ENCODE assay signal across 10 cellular contexts in the genomic region with DNA sequence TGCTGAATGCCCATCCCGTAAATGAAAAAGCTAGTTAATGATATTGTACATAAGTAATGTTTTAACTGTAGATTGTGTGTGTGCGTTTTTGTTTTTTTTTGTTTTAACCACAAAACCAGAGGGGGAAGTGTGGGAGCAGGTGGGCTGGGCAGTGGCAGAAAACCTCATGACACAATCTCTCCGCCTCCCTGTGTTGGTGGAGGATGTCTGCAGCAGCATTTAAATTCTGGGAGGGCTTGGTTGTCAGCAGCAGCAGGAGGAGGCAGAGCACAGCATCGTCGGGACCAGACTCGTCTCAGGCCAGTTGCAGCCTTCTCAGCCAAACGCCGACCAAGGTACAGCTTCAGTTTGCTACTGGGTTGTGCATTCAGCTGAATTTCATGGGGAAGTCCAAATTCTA. TPM values are rescaled to one million over a fixed set of nuclear protein-coding genes. Genes with fewer than 3 reads are reported as not detected.
DNase-seq lines count a peak whose midpoint lies in the region; TF ChIP-seq lines count a peak whose summit lies in the region.
"Had no signal": no experiment of that assay in that cellular context is flagged by ENCODE, and none has a peak within 500 bp of the region (broad histone marks: within the 10 kb centered on the region; RNA-seq: fewer than 3 reads in every experiment).

A gene (plus strand): TSS at position 249 of the 400 bp plus-strand sequence. CDS start 1,182 bp downstream, outside the sequence.

- peaks cover 4% of the 10 kb centered on the region for H3K23me2 ChIP-seq in H9 (ENCODE audit: insufficient read length, low read depth, low read length, poor library complexity, severe bottlenecking)

- no peak within 1 kb of the TSS for H3K14ac ChIP-seq in H9 (ENCODE audit: insufficient read depth, low read length)

- H4K91ac ChIP-seq in H9 (ENCODE audit: insufficient read length, low read depth, low read length) = no peak within 1 kb of the TSS

- no peaks in the 10 kb centered on the region for H3K27me3 ChIP-seq in H9 (ENCODE audit: insufficient read depth, low read length)
- H3K27me3 ChIP-seq in tibial nerve = no peaks in the 10 kb centered on the region

- H3K79me1 ChIP-seq in H9 (ENCODE audit: insufficient read depth, low read depth, low read length, poor library complexity, severe bottlenecking) = no peaks in the 10 kb centered on the region

- H2BK120ac ChIP-seq in H9 (ENCODE audit: low read depth, low read length, poor library complexity, severe bottlenecking) = no peak within 1 kb of the TSS

- H3K27ac ChIP-seq in H9 (ENCODE audit: insufficient read length, low read depth, low read length) (no peak within 1 kb of the TSS), angular gyrus (ENCODE audit: low read depth, low read length) (peak within 1 kb of the TSS; percentile 61), tibial nerve (peak within 1 kb of the TSS in 2 of 4 donors; percentile 53 to 76)
- H3K27ac ChIP-seq: 22Rv1, VCaP had no signal

- H3K27me3 Mint-ChIP-seq in H9 (ENCODE audit: low read depth) = no peaks in the 10 kb centered on the region

- H3K9me3 ChIP-seq in H9 (ENCODE audit: control insufficient read depth, low read depth, low read length) (no peaks in the 10 kb centered on the region), tibial nerve (no peaks in the 10 kb centered on the region)

- H3K4ac ChIP-seq in H9 (ENCODE audit: low read depth, low read length) = no peak within 1 kb of the TSS

- no peaks in the 10 kb centered on the region for H3K79me2 ChIP-seq in H9 (ENCODE audit: insufficient read depth, low read length)

- no CpG with 5 or more reads among the region's 8 CpGs for WGBS in H9 (ENCODE audit: extremely low coverage, insufficient read length, low lambda C conversion rate)
- 27 to 28% methylated on average over 8 of the region's 8 CpGs for WGBS in tibial nerve, 2 donors

- no peak within 1 kb of the TSS for H3K9ac ChIP-seq in H9 (ENCODE audit: extremely low read depth, insufficient read length, low read length)

- no peaks in the 10 kb centered on the region for H3K9me3 Mint-ChIP-seq in H9

- H3T11ph ChIP-seq in H9 (ENCODE audit: low read length) = no peak within 1 kb of the TSS

- no peak within 1 kb of the TSS for H2BK15ac ChIP-seq in H9 (ENCODE audit: low read depth, low read length)

- H4K5ac ChIP-seq in H9 (ENCODE audit: insufficient read length, low read depth, low read length) = no peak within 1 kb of the TSS

- no peaks in the 10 kb centered on the region; a peak in 1 of 7 replicates for H3K36me3 Mint-ChIP-seq in H9 (ENCODE audit: insufficient read depth in 1 of 3, low read depth in 3 of 3)

- H2BK5ac ChIP-seq in H9 (ENCODE audit: insufficient read length, low read length) = no peak within 1 kb of the TSS

- H3K4me1 ChIP-seq in H9 (ENCODE audit: insufficient read depth, low read length) = peaks cover 3% of the 10 kb centered on the region; the same call in 1 of the 2 replicates
- peaks cover 0 to 16% (median 7%) of the 10 kb centered on the region in 4 donors for H3K4me1 ChIP-seq in tibial nerve

- H3K36me3 ChIP-seq in tibial nerve = no peaks in the 10 kb centered on the region

- TF ChIP-seq CTCF in H9 (conservative IDR thresholded peaks at IDR 0.05) (peak; percentile 16; the same call in 1 of the 3 replicates), tibial nerve (IDR thresholded peaks at IDR 0.05) (no peak)

- peak within 1 kb of the TSS in 1 of 4 donors; percentile 18 for H3K4me3 ChIP-seq in tibial nerve

- no peak within 1 kb of the TSS for H3K56ac ChIP-seq in H9 (ENCODE audit: insufficient read length, low read depth, low read length)

- DNase-seq in DMS 273 (lab: John Stamatoyannopoulos, UW; ENCODE audit: unreplicated experiment) (peak; percentile 47), DMS 273 treated with DMSO at 0.1 percent for 48 hours (lab: John Stamatoyannopoulos, UW) (no peak), H9 (peak; percentile 88), NCI-H510A treated with DMSO at 0.1 percent for 48 hours (lab: John Stamatoyannopoulos, UW) (peak; percentile 57), kidney tubule cell (ENCODE audit: low spot score) (peak; percentile 98), tibial nerve (ENCODE audit: low spot score in 2 of 2) (no peak), D341Med (ENCODE audit: low spot score) (no peak)

- peak within 1 kb of the TSS; percentile 83 to 98 (median 85); a peak in 6 of 7 replicates for H3K27ac Mint-ChIP-seq in H9

- H2BK12ac ChIP-seq in H9 (ENCODE audit: insufficient read length, low read depth, low read length) = no peak within 1 kb of the TSS

- H3K4me2 ChIP-seq in H9 (ENCODE audit: insufficient read depth, insufficient read length, low read length) = no peak within 1 kb of the TSS

- peak within 1 kb of the TSS; percentile 44 to 75 for H3K4me3 Mint-ChIP-seq in H9

- no peak within 1 kb of the TSS for H2AFZ ChIP-seq in H9 (ENCODE audit: low read length)

- peaks cover 32 to 38% of the 10 kb centered on the region in 2 experiments for H3K4me1 Mint-ChIP-seq in H9

- TF ChIP-seq EP300 in tibial nerve (IDR thresholded peaks at IDR 0.05) = peak in 1 of 2 donors; percentile 11

- H4K8ac ChIP-seq in H9 (replicated peaks; ENCODE audit: insufficient read length, low read depth, low read length) = no peak within 1 kb of the TSS

- no peak within 1 kb of the TSS for H2BK20ac ChIP-seq in H9 (ENCODE audit: low read depth, low read length, poor library complexity, severe bottlenecking)

- H4K20me1 ChIP-seq in H9 (ENCODE audit: control insufficient read depth, insufficient read depth, insufficient read length) = no peaks in the 10 kb centered on the region

- H3K18ac ChIP-seq in H9 (ENCODE audit: insufficient read length, low read depth, low read length) = no peak within 1 kb of the TSS

- TF ChIP-seq POLR2A in tibial nerve (IDR thresholded peaks at IDR 0.05) = peak in 1 of 2 donors; percentile 36

- H3K23ac ChIP-seq in H9 (ENCODE audit: insufficient read length, low read depth, low read length) = no peak within 1 kb of the TSS

- H2AK5ac ChIP-seq in H9 (ENCODE audit: insufficient read length, low read length) = no peak within 1 kb of the TSS

RNA-seq across cellular contexts. Expression of the gene that starts here (rescaled TPM):
- total RNA-seq in H9 (2021) (13.2 and 15.5 TPM in 2 replicates), tibial nerve (100 to 1,000 TPM in 2 of 4 donors, 10 to 100 TPM in 2; 59.0 to 344 (median 174) TPM)

Comparison
In these comparisons a context has a peak if more than half of its experiments do, and no peak if none do; other contexts are left out.
1. DNase-seq: peak in DMS 273 (single experiment), H9 (single experiment), NCI-H510A treated with DMSO at 0.1 percent for 48 hours (single experiment) and kidney tubule cell (single experiment); none in DMS 273 treated with DMSO at 0.1 percent for 48 hours (single experiment), tibial nerve (0 of 2) and D341Med (single experiment).